Comparison of ENCODE assay signal across 24 cellular contexts in the genomic region with DNA sequence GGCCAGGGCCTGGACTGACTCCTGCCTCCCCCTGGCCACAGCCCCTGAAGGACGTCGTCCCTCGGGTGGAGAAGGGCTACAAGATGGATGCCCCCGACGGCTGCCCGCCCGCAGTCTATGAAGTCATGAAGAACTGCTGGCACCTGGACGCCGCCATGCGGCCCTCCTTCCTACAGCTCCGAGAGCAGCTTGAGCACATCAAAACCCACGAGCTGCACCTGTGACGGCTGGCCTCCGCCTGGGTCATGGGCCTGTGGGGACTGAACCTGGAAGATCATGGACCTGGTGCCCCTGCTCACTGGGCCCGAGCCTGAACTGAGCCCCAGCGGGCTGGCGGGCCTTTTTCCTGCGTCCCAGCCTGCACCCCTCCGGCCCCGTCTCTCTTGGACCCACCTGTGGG. TPM values are rescaled to one million over a fixed set of nuclear protein-coding genes. Genes with fewer than 3 reads are reported as not detected.
DNase-seq lines count a peak whose midpoint lies in the region; ATAC-seq, FAIRE-seq and TF ChIP-seq lines count a peak whose summit lies in the region.
"Had no signal": no experiment of that assay in that cellular context is flagged by ENCODE, and none has a peak within 500 bp of the region (broad histone marks: within the 10 kb centered on the region; RNA-seq: fewer than 3 reads in every experiment).

No MANE protein-coding gene starts in this region.

- peaks cover 66% of the 10 kb centered on the region for H3K36me3 Mint-ChIP-seq in CD4-positive, alpha-beta T cell (ENCODE audit: low read depth)
- H3K36me3 Mint-ChIP-seq in T-helper 17 cell (ENCODE audit: low read depth), result peaks cover 5% of the 10 kb centered on the region
- H3K36me3 Mint-ChIP-seq in stimulated activated effector memory CD8-positive, alpha-beta T cell treated with anti-CD3 and anti-CD28 coated beads, Interleukin-12 subunit alpha, Interleukin-12 subunit beta, amount 100 ng/mL, for 72 hours, result peaks cover 96% of the 10 kb centered on the region
- H3K36me3 Mint-ChIP-seq: IgD-negative memory B cell had no signal

- no peak overlapping the region for H4K5ac ChIP-seq in IMR-90 (ENCODE audit: low read depth, low read length)

- H3K4me3 ChIP-seq in IMR-90 (ENCODE audit: insufficient read depth, low read depth, low read length), result no peak overlapping the region
- H3K4me3 ChIP-seq: GM23338 had no signal

- H3K79me1 ChIP-seq in IMR-90 (ENCODE audit: low read depth in 1 of 2, low read length in 2 of 2), result peaks cover 3 to 37% of the 10 kb centered on the region in 2 experiments; a peak in 3 of 4 replicates

- no peaks in the 10 kb centered on the region for H3K9me3 Mint-ChIP-seq in CD4-positive, alpha-beta T cell
- H3K9me3 Mint-ChIP-seq in stimulated activated effector memory CD8-positive, alpha-beta T cell treated with anti-CD3 and anti-CD28 coated beads, Interleukin-12 subunit alpha, Interleukin-12 subunit beta, amount 100 ng/mL, for 72 hours, result no peaks in the 10 kb centered on the region
- H3K9me3 Mint-ChIP-seq: CD4-positive, alpha-beta memory T cell; GM23338; HFFc6; IgD-negative memory B cell had no signal

- no peaks in the 10 kb centered on the region for H3K9me3 ChIP-seq in CD4-positive, alpha-beta T cell (ENCODE audit: control insufficient read depth, low read length)
- H3K9me3 ChIP-seq in IMR-90 (ENCODE audit: control insufficient read depth, insufficient read depth, low read length), result no peaks in the 10 kb centered on the region
- H3K9me3 ChIP-seq in T-helper 17 cell (ENCODE audit: control insufficient read depth, low read length, poor library complexity, severe bottlenecking), result no peaks in the 10 kb centered on the region

- H4K91ac ChIP-seq in IMR-90 (ENCODE audit: insufficient read depth, low read depth, low read length), result no peak overlapping the region

- no peak overlapping the region for H2AK9ac ChIP-seq in IMR-90 (replicated peaks; ENCODE audit: low read depth, low read length, poor library complexity)

- no peak overlapping the region for H3K4me3 Mint-ChIP-seq in CD4-positive, alpha-beta T cell
- no peak overlapping the region for H3K4me3 Mint-ChIP-seq in T-helper 17 cell
- no peak overlapping the region for H3K4me3 Mint-ChIP-seq in stimulated activated effector memory CD8-positive, alpha-beta T cell treated with anti-CD3 and anti-CD28 coated beads, Interleukin-12 subunit alpha, Interleukin-12 subunit beta, amount 100 ng/mL, for 72 hours
- H3K4me3 Mint-ChIP-seq: CD4-positive, alpha-beta memory T cell; GM23338; HFFc6; IgD-negative memory B cell had no signal

- no peak overlapping the region for H3K56ac ChIP-seq in IMR-90 (ENCODE audit: extremely low read depth, insufficient read depth, low read length)

- DNase-seq in CD4-positive, alpha-beta T cell, result no peak
- DNase-seq in IMR-90 (no peak), T-helper 17 cell (no peak), NCI-H146 (lab: John Stamatoyannopoulos, UW) (no peak), RCC 7860 (ENCODE audit: low spot score) (no peak), posterior vena cava (ENCODE audit: low spot score) (no peak)
- no peak for DNase-seq in stimulated activated effector memory CD8-positive, alpha-beta T cell treated with anti-CD3 and anti-CD28 coated beads, Interleukin-12 subunit alpha, Interleukin-12 subunit beta, amount 100 ng/mL, for 72 hours (ENCODE audit: low spot score in 2 of 2)
- DNase-seq: AML-193; CD4-positive, alpha-beta memory T cell; DMS153; DMS79; GDM1; HCEC 1CT; HFFc6 had no signal

- H2AK5ac ChIP-seq in IMR-90 (ENCODE audit: low read depth, low read length), result no peak overlapping the region

- no TSS peak for BruUV-seq in IMR-90 (replicated peaks; lab: Mats Ljungman, UMichigan)

- H3K4me1 ChIP-seq in IMR-90 (ENCODE audit: control insufficient read depth, insufficient read depth, low read length), result peaks cover 2% of the 10 kb centered on the region; the same call in 1 of the 2 replicates

- POLR2A ChIA-PET in CD4-positive, alpha-beta T cell (lab: Charles Lee), result interaction anchor here (33.5 kb wide), 1 partner anchor 23 kb away, joined by 925 read pairs; a partner anchor contains a TSS
- POLR2A ChIA-PET in IMR-90 (lab: Charles Lee; ENCODE audit: unreplicated experiment), result no interaction called here

- H3K36me3 ChIP-seq in IMR-90 (ENCODE audit: control insufficient read depth, insufficient read depth, low read length), result peaks cover 44% of the 10 kb centered on the region

- no peak overlapping the region for H3K4me2 ChIP-seq in IMR-90 (ENCODE audit: low read depth, low read length)
- H3K4me2 ChIP-seq: GM23338 had no signal

- no peak overlapping the region for H3K27ac Mint-ChIP-seq in CD4-positive, alpha-beta T cell
- H3K27ac Mint-ChIP-seq in T-helper 17 cell, result peak overlapping the region; percentile 32
- H3K27ac Mint-ChIP-seq in stimulated activated effector memory CD8-positive, alpha-beta T cell treated with anti-CD3 and anti-CD28 coated beads, Interleukin-12 subunit alpha, Interleukin-12 subunit beta, amount 100 ng/mL, for 72 hours, result peak overlapping the region; percentile 32
- H3K27ac Mint-ChIP-seq: GM23338, HFFc6 had no signal

- H3K27ac ChIP-seq in CD4-positive, alpha-beta T cell (ENCODE audit: low read depth, low read length), result peak overlapping the region; percentile 2
- H3K27ac ChIP-seq in IMR-90 (ENCODE audit: insufficient read depth, low read length), result no peak overlapping the region
- H3K27ac ChIP-seq: C4-2B had no signal

- WGBS in IMR-90 (ENCODE audit: extremely low coverage in 2 of 2, insufficient read length in 1 of 2), 2 experiments, result 96% methylated on average over 16 of the region's 20 CpGs; no CpG with 5 or more reads in 1 of the 2 experiments

- no peak for TF ChIP-seq RAD21 in IMR-90 (IDR thresholded peaks at IDR 0.05; ENCODE audit: low read length)

- H3K4me1 Mint-ChIP-seq in CD4-positive, alpha-beta T cell (ENCODE audit: low read depth), result peaks cover 42% of the 10 kb centered on the region
- H3K4me1 Mint-ChIP-seq in T-helper 17 cell, result peaks cover 36% of the 10 kb centered on the region
- H3K4me1 Mint-ChIP-seq in stimulated activated effector memory CD8-positive, alpha-beta T cell treated with anti-CD3 and anti-CD28 coated beads, Interleukin-12 subunit alpha, Interleukin-12 subunit beta, amount 100 ng/mL, for 72 hours, result peaks cover 51% of the 10 kb centered on the region

- H2BK120ac ChIP-seq in IMR-90 (ENCODE audit: low read depth, low read length), result no peak overlapping the region

- intact Hi-C loops in CD4-positive, alpha-beta T cell (cut with DNase I, micrococcal nuclease), result loop anchor here in 1 of 2 experiments (5.0 kb wide), 1 partner anchor 35 kb away; no protein-coding TSS in a partner anchor
- intact Hi-C loops in IMR-90 (cut with micrococcal nuclease) (no loop called here), posterior vena cava (cut with DNase I) (no loop called here)

- H2BK5ac ChIP-seq in IMR-90 (ENCODE audit: low read depth, low read length, poor library complexity, severe bottlenecking), result no peak overlapping the region

- H2AFZ ChIP-seq in IMR-90 (replicated peaks; ENCODE audit: low read length, poor library complexity), result peak overlapping the region; percentile 39
- H2AFZ ChIP-seq: GM23338 had no signal

- H3K27me3 Mint-ChIP-seq in CD4-positive, alpha-beta T cell, result no peaks in the 10 kb centered on the region
- no peaks in the 10 kb centered on the region for H3K27me3 Mint-ChIP-seq in T-helper 17 cell
- H3K27me3 Mint-ChIP-seq: CD4-positive, alpha-beta memory T cell; IgD-negative memory B cell had no signal

- in situ Hi-C loops in IMR-90 (cut with MboI; ENCODE audit: low sequenced_read_pairs), result no loop called here

- H3K4ac ChIP-seq in IMR-90 (ENCODE audit: low read depth, low read length), result no peak overlapping the region

- no peak for TF ChIP-seq POLR2A in IMR-90 (IDR thresholded peaks at IDR 0.05; ENCODE audit: low read depth, low read length)

- CTCF ChIA-PET in CD4-positive, alpha-beta T cell (lab: Charles Lee), result interaction anchor here (0.5 kb wide), 1 partner anchor 60 kb away, joined by 3 read pairs; no protein-coding TSS in a partner anchor
- CTCF ChIA-PET in IMR-90 (lab: Yijun Ruan, JAX), result interaction anchor here (1.2 kb wide), 1 partner anchor 31 kb away, joined by 3 read pairs; no protein-coding TSS in a partner anchor

- FAIRE-seq in RCC 7860 (lab: Jason Lieb, UNC), result no peak
- FAIRE-seq: A204.1, GM12892, GM18507, H54, HTR-8/SVneo had no signal

- ATAC-seq in CD4-positive, alpha-beta T cell (ENCODE audit: poor library complexity), result no peak
- no peak for ATAC-seq in IMR-90 (ENCODE audit: low read depth)
- no peak for ATAC-seq in T-helper 17 cell
- ATAC-seq in stimulated activated effector memory CD8-positive, alpha-beta T cell treated with anti-CD3 and anti-CD28 coated beads, Interleukin-12 subunit alpha, Interleukin-12 subunit beta, amount 100 ng/mL, for 72 hours, result no peak
- ATAC-seq: GM23338 had no signal

- no peak overlapping the region for H2BK15ac ChIP-seq in IMR-90 (ENCODE audit: low read depth, low read length)

- no peaks in the 10 kb centered on the region for H3K9me1 ChIP-seq in IMR-90 (ENCODE audit: insufficient read depth, low read length)

- no peak overlapping the region for H3K18ac ChIP-seq in IMR-90 (ENCODE audit: low read depth, low read length)

- no peak for TF ChIP-seq CTCF in CD4-positive, alpha-beta T cell (IDR thresholded peaks at IDR 0.05)
- TF ChIP-seq CTCF in IMR-90 (conservative IDR thresholded peaks at IDR 0.05; ENCODE audit: low read depth, low read length), result no peak

- no peak overlapping the region for H3K9ac ChIP-seq in IMR-90 (ENCODE audit: low read depth, low read length)

- H4K20me1 ChIP-seq in IMR-90 (ENCODE audit: insufficient read depth, low read length), result peaks cover 32% of the 10 kb centered on the region

- no peak overlapping the region for H2BK20ac ChIP-seq in IMR-90 (ENCODE audit: low read depth, low read length)

- no peaks in the 10 kb centered on the region for H3K27me3 ChIP-seq in CD4-positive, alpha-beta T cell (ENCODE audit: control insufficient read depth, insufficient read depth, low read length)
- H3K27me3 ChIP-seq in IMR-90 (ENCODE audit: control insufficient read depth, insufficient read depth, low read length), result no peaks in the 10 kb centered on the region

- no peak overlapping the region for H3K23ac ChIP-seq in IMR-90 (ENCODE audit: low read depth, low read length)

- dilution Hi-C loops in IMR-90 (cut with HindIII; ENCODE audit: low sequenced_read_pairs, unreplicated experiment), result no loop called here

- H3K14ac ChIP-seq in IMR-90 (replicated peaks; ENCODE audit: low read depth, low read length), result no peak overlapping the region

- no peak overlapping the region for H4K8ac ChIP-seq in IMR-90 (ENCODE audit: low read depth in 2 of 2, low read length in 2 of 2)

RNA-seq across cellular contexts. Expression of a gene that starts 10.3 kb away (rescaled TPM):
- under 1 TPM; 0.56 to 0.93 TPM for total RNA-seq in CD4-positive, alpha-beta T cell
- total RNA-seq in IMR-90 (2012; rRNA removed) (not detected in 2 replicates), T-helper 17 cell (under 1 TPM; 0.82 to 0.91 TPM), posterior vena cava (not detected)
- not detected in 2 replicates for polyA plus RNA-seq in IMR-90 (2012; rRNA removed)
- not detected in 2 replicates for polyA plus RNA-seq in IMR-90 (2012; cell fraction: cytosol; rRNA removed)
- 0.09 and 0.30 TPM in 2 replicates for polyA plus RNA-seq in IMR-90 (2012; cell fraction: nucleus; rRNA removed; ENCODE audit: low replicate concordance)
- total RNA-seq: Daoy, GM23338, HFFc6 had no signal
- polyA plus RNA-seq: BJ; CD4-positive, alpha-beta memory T cell; GM23338; IgD-negative memory B cell had no signal

RNA-seq across cellular contexts. Expression of a gene that starts 20.4 kb away (rescaled TPM):
- 100 to 1,000 TPM; 114 to 118 TPM for total RNA-seq in CD4-positive, alpha-beta T cell
- total RNA-seq in IMR-90 (2012; rRNA removed), result 10.8 and 13.6 TPM in 2 replicates
- 42.5 and 54.0 TPM in 2 replicates for polyA plus RNA-seq in IMR-90 (2012; rRNA removed)
- 33.3 and 58.6 TPM in 2 replicates for polyA plus RNA-seq in IMR-90 (2012; cell fraction: cytosol; rRNA removed)
- polyA plus RNA-seq in IMR-90 (2012; cell fraction: nucleus; rRNA removed; ENCODE audit: low replicate concordance), result 97.3 and 182 TPM in 2 replicates
- 100 to 1,000 TPM; 188 to 208 TPM for total RNA-seq in T-helper 17 cell
- total RNA-seq in posterior vena cava, result 10 to 100 TPM; 29.6 to 31.8 TPM

RNA-seq across cellular contexts. Expression of a gene that starts 24.1 kb away (rescaled TPM):
- total RNA-seq in CD4-positive, alpha-beta T cell, result under 1 TPM; 0.16 to 0.53 TPM
- total RNA-seq in IMR-90 (2012; rRNA removed) (not detected in 2 replicates), T-helper 17 cell (under 1 TPM in 1 of 2 donors, not detected in 1; 0.20 TPM), posterior vena cava (not detected)
- polyA plus RNA-seq in IMR-90 (2012; rRNA removed), result not detected in 2 replicates
- not detected in 2 replicates for polyA plus RNA-seq in IMR-90 (2012; cell fraction: cytosol; rRNA removed)
- polyA plus RNA-seq in IMR-90 (2012; cell fraction: nucleus; rRNA removed; ENCODE audit: low replicate concordance), result 0.12 and 0.24 TPM in 2 replicates
- total RNA-seq: CD4-positive, alpha-beta memory T cell; Daoy had no signal
- polyA plus RNA-seq: BJ; CD4-positive, alpha-beta memory T cell; GM23338; IgD-negative memory B cell had no signal

RNA-seq across cellular contexts. Expression of a gene that starts 40.7 kb away (rescaled TPM):
- 10 to 100 TPM; 37.8 to 38.9 TPM for total RNA-seq in CD4-positive, alpha-beta T cell
- total RNA-seq in IMR-90 (2012; rRNA removed), result 8.6 and 11.8 TPM in 2 replicates
- 22.7 and 24.7 TPM in 2 replicates for polyA plus RNA-seq in IMR-90 (2012; rRNA removed)
- 10.2 and 12.4 TPM in 2 replicates for polyA plus RNA-seq in IMR-90 (2012; cell fraction: cytosol; rRNA removed)
- 160 and 201 TPM in 2 replicates for polyA plus RNA-seq in IMR-90 (2012; cell fraction: nucleus; rRNA removed; ENCODE audit: low replicate concordance)
- 10 to 100 TPM; 44.6 to 49.0 TPM for total RNA-seq in T-helper 17 cell
- 10 to 100 TPM; 19.1 to 21.8 TPM for total RNA-seq in posterior vena cava

RNA-seq across cellular contexts. Expression of a gene that starts 53.6 kb away (rescaled TPM):
- total RNA-seq in CD4-positive, alpha-beta T cell, result not detected
- total RNA-seq in IMR-90 (2012; rRNA removed), result not detected in 2 replicates
- polyA plus RNA-seq in IMR-90 (2012; rRNA removed), result not detected in 2 replicates
- polyA plus RNA-seq in IMR-90 (2012; cell fraction: cytosol; rRNA removed), result not detected in 2 replicates
- not detected in 2 replicates for polyA plus RNA-seq in IMR-90 (2012; cell fraction: nucleus; rRNA removed; ENCODE audit: low replicate concordance)
- total RNA-seq in T-helper 17 cell, result not detected
- not detected for total RNA-seq in posterior vena cava
- total RNA-seq: CD4-positive, alpha-beta memory T cell; Daoy; GM23338; HFFc6 had no signal
- polyA plus RNA-seq: BJ; CD4-positive, alpha-beta memory T cell; GM23338; IgD-negative memory B cell had no signal
